10 cellular contexts compared by ENCODE assay signal in genomic region chr14:93044601-93045000, GRCh38.
DNase-seq lines count a peak whose midpoint lies in the region; ATAC-seq and TF ChIP-seq lines count a peak whose summit lies in the region.
"Had no signal": no experiment of that assay in that cellular context is flagged by ENCODE, and none has a peak within 500 bp of the region (broad histone marks: within the 10 kb centered on the region; RNA-seq: fewer than 3 reads in every experiment).

No MANE protein-coding gene starts in this region.

- H3K4me3 ChIP-seq in adrenal gland (no peak overlapping the region), A673 (ENCODE audit: low read depth, low read length, poor library complexity, severe bottlenecking) (no peak overlapping the region)
- H3K4me3 ChIP-seq in naive thymus-derived CD4-positive, alpha-beta T cell (ENCODE audit: low read length) = no peak overlapping the region

- POLR2A ChIA-PET in naive thymus-derived CD4-positive, alpha-beta T cell (lab: Charles Lee) = no interaction called here
- POLR2A ChIA-PET in A673 (lab: Charles Lee; ENCODE audit: low non-redundant PET) = no interaction called here

- no peaks in the 10 kb centered on the region for H3K27me3 Mint-ChIP-seq in Calu3 (ENCODE audit: unreplicated experiment)
- no peaks in the 10 kb centered on the region for H3K27me3 Mint-ChIP-seq in naive thymus-derived CD4-positive, alpha-beta T cell

- H3K4me1 ChIP-seq in adrenal gland (replicated peaks in 1 of 2) = peaks cover 16 to 44% of the 10 kb centered on the region in 2 donors
- H3K4me1 ChIP-seq in naive thymus-derived CD4-positive, alpha-beta T cell (ENCODE audit: control insufficient read depth in 2 of 2, insufficient read depth in 2 of 2, low read length in 2 of 2) = no peaks in the 10 kb centered on the region
- peaks cover 20% of the 10 kb centered on the region for H3K4me1 ChIP-seq in A673 (ENCODE audit: insufficient read depth, low read length, poor library complexity, severe bottlenecking)

- H3K9me3 Mint-ChIP-seq in Calu3 (ENCODE audit: low read depth, unreplicated experiment) = no peaks in the 10 kb centered on the region
- no peaks in the 10 kb centered on the region for H3K9me3 Mint-ChIP-seq in naive thymus-derived CD4-positive, alpha-beta T cell

- BruUV-seq in Calu3 (replicated peaks; lab: Mats Ljungman, UMichigan) = no TSS peak
- no TSS peak for BruUV-seq in A673 (replicated peaks; lab: Mats Ljungman, UMichigan)

- H3K9me3 ChIP-seq in adrenal gland (replicated peaks in 1 of 3) = no peaks in the 10 kb centered on the region
- H3K9me3 ChIP-seq in naive thymus-derived CD4-positive, alpha-beta T cell (ENCODE audit: control insufficient read depth in 2 of 3, low read length in 3 of 3) = no peaks in the 10 kb centered on the region
- no peaks in the 10 kb centered on the region for H3K9me3 ChIP-seq in A673 (ENCODE audit: low read depth, low read length, poor library complexity, severe bottlenecking)

- TF ChIP-seq POLR2A in adrenal gland (IDR thresholded peaks at IDR 0.05) = no peak

- H3K4me3 Mint-ChIP-seq in Calu3 (ENCODE audit: low read depth, unreplicated experiment) = peak overlapping the region; percentile 50
- peak overlapping the region in 1 of 10 donors; percentile 37 for H3K4me3 Mint-ChIP-seq in naive thymus-derived CD4-positive, alpha-beta T cell

- H3K36me3 Mint-ChIP-seq in Calu3 (ENCODE audit: insufficient read depth, unreplicated experiment) = peaks cover 42% of the 10 kb centered on the region
- H3K36me3 Mint-ChIP-seq in naive thymus-derived CD4-positive, alpha-beta T cell = peaks cover 0 to 4% (median 0%) of the 10 kb centered on the region in 5 donors

- peak overlapping the region in 3 of 5 donors; percentile 31 to 94 (median 38) for H3K27ac ChIP-seq in adrenal gland
- H3K27ac ChIP-seq in naive thymus-derived CD4-positive, alpha-beta T cell (ENCODE audit: low read depth, low read length) = no peak overlapping the region
- H3K27ac ChIP-seq in A673 (ENCODE audit: low read depth, low read length, poor library complexity, severe bottlenecking) = no peak overlapping the region

- CTCF ChIA-PET in Calu3 (lab: Charles Lee) (interaction anchor here (1.5 to 2.1 kb wide), 2 partner anchors 12 to 69 kb away, joined by 3 to 17 read pairs; no protein-coding TSS in a partner anchor), A673 (lab: Charles Lee) (no interaction called here)
- CTCF ChIA-PET in naive thymus-derived CD4-positive, alpha-beta T cell (lab: Charles Lee) = no interaction called here

- WGBS in adrenal gland, 4 donors = 83 to 88% (median 86%) methylated on average over 8 to 9 of the region's 9 CpGs

- peak; percentile 52 for DNase-seq in Calu3
- DNase-seq in adrenal gland = peak in 1 of 7 donors; percentile 24
- no peak for DNase-seq in naive thymus-derived CD4-positive, alpha-beta T cell
- no peak for DNase-seq in NCI-H510A (lab: John Stamatoyannopoulos, UW)
- DNase-seq in A673 (ENCODE audit: low spot score) = no peak
- DNase-seq in mesenteric fat pad (ENCODE audit: low spot score) = no peak
- no peak for DNase-seq in stimulated activated CD4-positive, alpha-beta T cell treated with anti-CD3 and anti-CD28 coated beads, Interleukin-1b, Interleukin-23, amount 100 ng/mL, for 48 hours
- DNase-seq: GOT3, left cardiac atrium had no signal

- H3K27ac Mint-ChIP-seq in Calu3 (ENCODE audit: unreplicated experiment) = peak overlapping the region; percentile 88
- H3K27ac Mint-ChIP-seq in naive thymus-derived CD4-positive, alpha-beta T cell = peak overlapping the region in 2 of 9 donors; percentile 27 to 62

- peaks cover 86% of the 10 kb centered on the region for H3K4me1 Mint-ChIP-seq in Calu3 (ENCODE audit: low read depth, unreplicated experiment)
- H3K4me1 Mint-ChIP-seq in naive thymus-derived CD4-positive, alpha-beta T cell = peaks cover 14 to 53% (median 27%) of the 10 kb centered on the region in 7 donors

- intact Hi-C loops in Calu3 (cut with micrococcal nuclease; ENCODE audit: unreplicated experiment) (loop anchor here (1.0 to 5.0 kb wide), 4 partner anchors 8 to 288 kb away; partner anchors contain the start of gene BTBD7), adrenal gland (cut with DNase I) (no loop called here), A673 (cut with micrococcal nuclease; ENCODE audit: unreplicated experiment) (no loop called here)
- intact Hi-C loops in naive thymus-derived CD4-positive, alpha-beta T cell (cut with micrococcal nuclease) = no loop called here

- H3K27me3 ChIP-seq in adrenal gland (no peaks in the 10 kb centered on the region), A673 (replicated peaks; ENCODE audit: insufficient read depth, low read depth, low read length, poor library complexity) (no peaks in the 10 kb centered on the region)
- H3K27me3 ChIP-seq in naive thymus-derived CD4-positive, alpha-beta T cell (ENCODE audit: control insufficient read depth in 2 of 2, insufficient read depth in 2 of 2, low read length in 2 of 2) = no peaks in the 10 kb centered on the region

- ATAC-seq in HG03045 (IDR thresholded peaks at IDR 0.05; ENCODE audit: unreplicated experiment) = peak; percentile 38
- peak; percentile 81 for ATAC-seq in naive thymus-derived CD4-positive, alpha-beta T cell

- TF ChIP-seq CTCF in Calu3 (IDR thresholded peaks at IDR 0.05; ENCODE audit: unreplicated experiment) (no peak), adrenal gland (IDR thresholded peaks at IDR 0.05) (no peak), A673 (conservative IDR thresholded peaks at IDR 0.05; ENCODE audit: low read depth, low read length) (no peak)

- H3K36me3 ChIP-seq in adrenal gland (replicated peaks in 1 of 2) (no peaks in the 10 kb centered on the region), A673 (ENCODE audit: insufficient read depth, low read length, poor library complexity, severe bottlenecking) (no peaks in the 10 kb centered on the region)
- no peaks in the 10 kb centered on the region for H3K36me3 ChIP-seq in naive thymus-derived CD4-positive, alpha-beta T cell (ENCODE audit: control insufficient read depth in 2 of 3, insufficient read depth in 3 of 3, low read length in 3 of 3)

Comparison
In these comparisons a context has a peak if more than half of its experiments do, and no peak if none do; other contexts are left out.
1. H3K27ac ChIP-seq: peak in adrenal gland (3 of 5); none in naive thymus-derived CD4-positive, alpha-beta T cell (single experiment) and A673 (single experiment).